In genomic region chr14:73610692-73611091, GRCh38 we compare ENCODE assay signal across 19 cellular contexts. TPM values are rescaled to one million over a fixed set of nuclear protein-coding genes. Genes with fewer than 3 reads are reported as not detected.
DNase-seq lines count a peak whose midpoint lies in the region; ATAC-seq, FAIRE-seq and TF ChIP-seq lines count a peak whose summit lies in the region.
"Had no signal": no experiment of that assay in that cellular context is flagged by ENCODE, and none has a peak within 500 bp of the region (broad histone marks: within the 10 kb centered on the region; RNA-seq: fewer than 3 reads in every experiment).

No MANE protein-coding gene starts in this region.

- no peak overlapping the region for H4K8ac ChIP-seq in IMR-90 (ENCODE audit: low read depth in 2 of 2, low read length in 2 of 2)

- TF ChIP-seq RAD21 in IMR-90 (IDR thresholded peaks at IDR 0.05; ENCODE audit: low read length) (no peak), HepG2 (CRISPR knock-in tag; IDR thresholded peaks at IDR 0.05) (no peak)

- H3K27me3 ChIP-seq in IMR-90 (ENCODE audit: control insufficient read depth, insufficient read depth, low read length) (no peaks in the 10 kb centered on the region; the same call in 1 of the 2 replicates), HepG2 (ENCODE audit: control insufficient read depth in 1 of 2, insufficient read depth in 2 of 2, low read length in 2 of 2) (no peaks in the 10 kb centered on the region), A673 (replicated peaks; ENCODE audit: insufficient read depth, low read depth, low read length, poor library complexity) (no peaks in the 10 kb centered on the region)
- H3K27me3 ChIP-seq: ovary had no signal

- BruUV-seq in IMR-90 (replicated peaks; lab: Mats Ljungman, UMichigan), result no TSS peak
- BruUV-seq in HepG2 (replicated peaks; lab: Mats Ljungman, UMichigan), result no TSS peak
- no TSS peak for BruUV-seq in A673 (replicated peaks; lab: Mats Ljungman, UMichigan)

- WGBS in IMR-90 (ENCODE audit: extremely low coverage in 2 of 2, insufficient read length in 1 of 2), 2 experiments, result no CpG with 5 or more reads among the region's 2 CpGs
- WGBS in HepG2 (ENCODE audit: low lambda C conversion rate), result 0% methylated on average over 2 of the region's 2 CpGs

- POLR2A ChIA-PET in IMR-90 (lab: Charles Lee; ENCODE audit: unreplicated experiment) (no interaction called here), HepG2 (lab: Yijun Ruan, JAX) (interaction anchor here (1.0 kb wide), 1 partner anchor 41 kb away, joined by 5 read pairs; the partner anchor contains the start of gene ACOT2), A673 (lab: Charles Lee; ENCODE audit: low non-redundant PET) (no interaction called here)

- TF ChIP-seq POLR2A in IMR-90 (IDR thresholded peaks at IDR 0.05; ENCODE audit: low read depth, low read length) (no peak), HepG2 (IDR thresholded peaks at IDR 0.05; ENCODE audit: insufficient read depth in 1 of 2, low read depth in 2 of 2, low read length in 2 of 2) (0 out of 4 replicates have a peak, but pooled peaks have one; percentile 31 to 39)

- H3K18ac ChIP-seq in IMR-90 (ENCODE audit: low read depth, low read length), result no peak overlapping the region

- no peaks in the 10 kb centered on the region for H4K20me1 ChIP-seq in IMR-90 (ENCODE audit: insufficient read depth, low read length)
- H4K20me1 ChIP-seq in HepG2 (ENCODE audit: insufficient read depth, low read length), result no peaks in the 10 kb centered on the region

- H3K9ac ChIP-seq in IMR-90 (ENCODE audit: low read depth, low read length) (no peak overlapping the region), HepG2 (ENCODE audit: insufficient read depth, low read depth, low read length) (no peak overlapping the region)

- no peak overlapping the region for H3K56ac ChIP-seq in IMR-90 (ENCODE audit: extremely low read depth, insufficient read depth, low read length)

- no peak overlapping the region for H2AK9ac ChIP-seq in IMR-90 (replicated peaks; ENCODE audit: low read depth, low read length, poor library complexity)

- no peak overlapping the region for H3K4ac ChIP-seq in IMR-90 (ENCODE audit: low read depth, low read length)

- no peaks in the 10 kb centered on the region for H3K9me1 ChIP-seq in IMR-90 (ENCODE audit: insufficient read depth, low read length)

- H3K23ac ChIP-seq in IMR-90 (ENCODE audit: low read depth, low read length), result no peak overlapping the region

- peak; percentile 66 for FAIRE-seq in HepG2 (lab: Jason Lieb, UNC)
- FAIRE-seq: GM12891, GM19239 had no signal

- H3K79me2 ChIP-seq in HepG2 (ENCODE audit: insufficient read depth, low read length), result no peaks in the 10 kb centered on the region

- H4K91ac ChIP-seq in IMR-90 (ENCODE audit: insufficient read depth, low read depth, low read length), result no peak overlapping the region

- H2AFZ ChIP-seq in IMR-90 (replicated peaks; ENCODE audit: low read length, poor library complexity), result no peak overlapping the region
- no peak overlapping the region for H2AFZ ChIP-seq in HepG2 (ENCODE audit: low read length)

- H3K27ac ChIP-seq in IMR-90 (ENCODE audit: insufficient read depth, low read length), result no peak overlapping the region
- H3K27ac ChIP-seq in cingulate gyrus (ENCODE audit: low read depth, low read length), result peak overlapping the region; percentile 15
- H3K27ac ChIP-seq in HepG2 (ENCODE audit: extremely low read length, insufficient read depth, low read length), result peak overlapping the region; percentile 34
- no peak overlapping the region for H3K27ac ChIP-seq in A673 (ENCODE audit: low read depth, low read length, poor library complexity, severe bottlenecking)
- H3K27ac ChIP-seq: lower lobe of right lung, ovary had no signal

- intact Hi-C loops in IMR-90 (cut with micrococcal nuclease), result loop anchor here (5.0 kb wide), 1 partner anchor 118 kb away; the partner anchor contains the start of gene RIOX1
- intact Hi-C loops in HepG2 (cut with micrococcal nuclease; ENCODE audit: unreplicated experiment), result no loop called here
- intact Hi-C loops in A673 (cut with micrococcal nuclease; ENCODE audit: unreplicated experiment), result no loop called here

- TF ChIP-seq EP300 in HepG2 (IDR thresholded peaks at IDR 0.05; ENCODE audit: low read depth in 2 of 2, low read length in 2 of 2) (peak in 1 of 2 experiments; percentile 88; a peak in 1 of 4 replicates), HepG2 (CRISPR knock-in tag; IDR thresholded peaks at IDR 0.05; ENCODE audit: borderline replicate concordance) (no peak)

- no peaks in the 10 kb centered on the region for H3K36me3 ChIP-seq in IMR-90 (ENCODE audit: control insufficient read depth, insufficient read depth, low read length)
- H3K36me3 ChIP-seq in HepG2 (replicated peaks in 1 of 2; ENCODE audit: control insufficient read depth in 1 of 2, insufficient read depth in 2 of 2, low read length in 2 of 2), result no peaks in the 10 kb centered on the region
- no peaks in the 10 kb centered on the region for H3K36me3 ChIP-seq in A673 (ENCODE audit: insufficient read depth, low read length, poor library complexity, severe bottlenecking)
- H3K36me3 ChIP-seq: lower lobe of right lung, ovary had no signal

- no peak overlapping the region for H2BK120ac ChIP-seq in IMR-90 (ENCODE audit: low read depth, low read length)

- TF ChIP-seq CTCF in IMR-90 (conservative IDR thresholded peaks at IDR 0.05; ENCODE audit: low read depth, low read length), result no peak
- no peak for TF ChIP-seq CTCF in HepG2 (CRISPR knock-in tag; IDR thresholded peaks at IDR 0.05)
- TF ChIP-seq CTCF in A673 (conservative IDR thresholded peaks at IDR 0.05; ENCODE audit: low read depth, low read length), result no peak

- H3K4me2 ChIP-seq in IMR-90 (ENCODE audit: low read depth, low read length) (no peak overlapping the region), HepG2 (ENCODE audit: low read depth, low read length) (peak overlapping the region; percentile 74)

- no peak overlapping the region for H3K14ac ChIP-seq in IMR-90 (replicated peaks; ENCODE audit: low read depth, low read length)

- H4K5ac ChIP-seq in IMR-90 (ENCODE audit: low read depth, low read length), result no peak overlapping the region

- no peaks in the 10 kb centered on the region for H3K4me1 ChIP-seq in IMR-90 (ENCODE audit: control insufficient read depth, insufficient read depth, low read length)
- peaks cover 47% of the 10 kb centered on the region for H3K4me1 ChIP-seq in HepG2 (ENCODE audit: insufficient read depth, low read length)
- no peaks in the 10 kb centered on the region for H3K4me1 ChIP-seq in A673 (ENCODE audit: insufficient read depth, low read length, poor library complexity, severe bottlenecking)

- H2BK15ac ChIP-seq in IMR-90 (ENCODE audit: low read depth, low read length), result no peak overlapping the region

- dilution Hi-C loops in IMR-90 (cut with HindIII; ENCODE audit: low sequenced_read_pairs, unreplicated experiment), result no loop called here

- H2AK5ac ChIP-seq in IMR-90 (ENCODE audit: low read depth, low read length), result no peak overlapping the region

- no peak overlapping the region for H2BK20ac ChIP-seq in IMR-90 (ENCODE audit: low read depth, low read length)

- in situ Hi-C loops in IMR-90 (cut with MboI; ENCODE audit: low sequenced_read_pairs) (no loop called here), HepG2 (cut with HindIII; ENCODE audit: extremely low pct_ligation_motif_present, low pct_unique_long_range_greater_than_20kb) (no loop called here)

- H3K4me3 ChIP-seq in IMR-90 (ENCODE audit: insufficient read depth, low read depth, low read length) (no peak overlapping the region), HepG2 (replicated peaks in 1 of 3; ENCODE audit: insufficient read depth in 1 of 3, low read depth in 2 of 3, low read length in 3 of 3) (no peak overlapping the region), A673 (ENCODE audit: low read depth, low read length, poor library complexity, severe bottlenecking) (no peak overlapping the region)
- H3K4me3 ChIP-seq: lower lobe of right lung, ovary had no signal

- no peak overlapping the region for H2BK5ac ChIP-seq in IMR-90 (ENCODE audit: low read depth, low read length, poor library complexity, severe bottlenecking)

- no peaks in the 10 kb centered on the region; the same call in 1 of the 2 replicates for H3K9me3 ChIP-seq in IMR-90 (ENCODE audit: control insufficient read depth, insufficient read depth, low read length)
- no peaks in the 10 kb centered on the region for H3K9me3 ChIP-seq in HepG2 (ENCODE audit: low read length)
- H3K9me3 ChIP-seq in A673 (ENCODE audit: low read depth, low read length, poor library complexity, severe bottlenecking), result no peaks in the 10 kb centered on the region
- H3K9me3 ChIP-seq: lower lobe of right lung, ovary had no signal

- CTCF ChIA-PET in IMR-90 (lab: Yijun Ruan, JAX), result interaction anchor here (0.5 kb wide), 1 partner anchor 246 kb away, joined by 3 read pairs; no protein-coding TSS in a partner anchor
- CTCF ChIA-PET in HepG2 (lab: Yijun Ruan, JAX; ENCODE audit: low intra/inter-chr PET ratio, low total read pairs), result no interaction called here
- CTCF ChIA-PET in A673 (lab: Charles Lee), result no interaction called here

- peak; percentile 26 for DNase-seq in Ammon's horn (ENCODE audit: low spot score)
- DNase-seq in IMR-90, result peak; percentile 22
- peak; percentile 90 for DNase-seq in HepG2 (ENCODE audit: low spot score)
- DNase-seq in RPMI8226, result no peak
- no peak for DNase-seq in A673 (ENCODE audit: low spot score)
- DNase-seq in NOMO-1 (lab: John Stamatoyannopoulos, UW; ENCODE audit: unreplicated experiment in 2 of 2), result no peak
- DNase-seq: activated CD4-positive, CD25-positive, alpha-beta regulatory T cell; activated naive CD8-positive, alpha-beta T cell treated with anti-CD3 and anti-CD28 coated beads, Interleukin-2, amount 10 ng/mL, durations not matched to agents 7 days and 5 days; effector CD8-positive, alpha-beta T cell; H9; lower lobe of right lung; NCI-H1092; NCI-H526 treated with DMSO at 0.1 percent for 48 hours; ovary had no signal

- H3K79me1 ChIP-seq in IMR-90 (ENCODE audit: low read depth in 1 of 2, low read length in 2 of 2), result no peaks in the 10 kb centered on the region

- ATAC-seq in IMR-90 (ENCODE audit: low read depth) (no peak), HepG2 (peak; percentile 60), GM18498 (IDR thresholded peaks at IDR 0.05; ENCODE audit: unreplicated experiment) (no peak)
- ATAC-seq: lower lobe of right lung had no signal

RNA-seq across cellular contexts. Expression of gene ACOT6, which starts 1.6 kb away (rescaled TPM):
- not detected in 2 replicates for total RNA-seq in IMR-90 (2012; rRNA removed)
- polyA plus RNA-seq in IMR-90 (2012; rRNA removed), result not detected in 2 replicates
- polyA plus RNA-seq in IMR-90 (2012; cell fraction: cytosol; rRNA removed), result not detected in 2 replicates
- polyA plus RNA-seq in IMR-90 (2012; cell fraction: nucleus; rRNA removed; ENCODE audit: low replicate concordance), result not detected in 2 replicates
- total RNA-seq in HepG2 (2016; rRNA removed; fragmentation: Illumina TruSeq; extraction: Trizol), result 0.27 TPM in 1 of 2 replicates, not detected in the other
- total RNA-seq in HepG2 (2016; cell fraction: cytosol; rRNA removed; fragmentation: Illumina TruSeq; extraction: Trizol; ENCODE audit: low read depth), result 0.20 TPM in 1 of 2 replicates, not detected in the other
- 0.19 TPM in 2 replicates for total RNA-seq in HepG2 (2016; cell fraction: insoluble cytoplasmic fraction; rRNA removed; fragmentation: Illumina TruSeq; extraction: Trizol)
- 0.21 and 0.31 TPM in 2 replicates for total RNA-seq in HepG2 (2016; cell fraction: membrane; rRNA removed; fragmentation: Illumina TruSeq; extraction: Trizol)
- total RNA-seq in HepG2 (2016; cell fraction: nucleus; rRNA removed; fragmentation: Illumina TruSeq; extraction: Trizol), result not detected in 2 replicates
- polyA plus RNA-seq in HepG2 (2011; rRNA removed), result 0.15 and 0.24 TPM in 2 replicates
- 0.05 and 0.21 TPM in 2 replicates for polyA plus RNA-seq in HepG2 (2011; cell fraction: cytosol; rRNA removed)
- polyA plus RNA-seq in HepG2 (2011; cell fraction: nucleus; rRNA removed), result not detected in 2 replicates
- not detected in 2 replicates for polyA plus RNA-seq in HepG2 (2012)
- 0.10 TPM in 1 of 2 replicates, not detected in the other for polyA plus RNA-seq in HepG2 (2016; cell fraction: cytosol; fragmentation: Illumina TruSeq; extraction: Trizol; ENCODE audit: low read depth)
- polyA plus RNA-seq in HepG2 (2016; cell fraction: insoluble cytoplasmic fraction; fragmentation: Illumina TruSeq; extraction: Trizol; ENCODE audit: low read depth), result not detected in 2 replicates
- 0.32 and 0.34 TPM in 2 replicates for polyA plus RNA-seq in HepG2 (2016; cell fraction: membrane; fragmentation: Illumina TruSeq; extraction: Trizol; ENCODE audit: low read depth)
- polyA plus RNA-seq in HepG2 (2016; cell fraction: nucleus; fragmentation: Illumina TruSeq; extraction: Trizol; ENCODE audit: insufficient read depth, low read depth), result not detected in 2 replicates
- 0.12 and 0.28 TPM in 2 replicates for polyA minus RNA-seq in HepG2 (2011; rRNA and poly(A)+ RNA removed; ENCODE audit: low replicate concordance)
- 0.70 TPM in 1 of 2 replicates, not detected in the other for polyA minus RNA-seq in HepG2 (2011; cell fraction: cytosol; rRNA and poly(A)+ RNA removed)
- polyA minus RNA-seq in HepG2 (2011; cell fraction: nucleus; rRNA and poly(A)+ RNA removed), result 0.50 TPM in 1 of 2 replicates, not detected in the other
- total RNA-seq in A673 (2021), result not detected in 2 replicates
- total RNA-seq: activated naive CD8-positive, alpha-beta T cell treated with anti-CD3 and anti-CD28 coated beads, Interleukin-2, amount 10 ng/mL, durations not matched to agents 7 days and 5 days; H9; lower lobe of right lung; ovary; urinary bladder had no signal
- polyA plus RNA-seq: urinary bladder had no signal

RNA-seq across cellular contexts. Expression of gene ACOT4, which starts 19.0 kb away (rescaled TPM):
- 0.28 and 0.54 TPM in 2 replicates for total RNA-seq in IMR-90 (2012; rRNA removed)
- 0.22 and 0.34 TPM in 2 replicates for polyA plus RNA-seq in IMR-90 (2012; rRNA removed)
- 0.25 and 0.31 TPM in 2 replicates for polyA plus RNA-seq in IMR-90 (2012; cell fraction: cytosol; rRNA removed)
- 0.05 and 0.08 TPM in 2 replicates for polyA plus RNA-seq in IMR-90 (2012; cell fraction: nucleus; rRNA removed; ENCODE audit: low replicate concordance)
- 0.04 TPM in 1 of 2 replicates, not detected in the other for total RNA-seq in HepG2 (2016; rRNA removed; fragmentation: Illumina TruSeq; extraction: Trizol)
- not detected in 2 replicates for total RNA-seq in HepG2 (2016; cell fraction: cytosol; rRNA removed; fragmentation: Illumina TruSeq; extraction: Trizol; ENCODE audit: low read depth)
- total RNA-seq in HepG2 (2016; cell fraction: insoluble cytoplasmic fraction; rRNA removed; fragmentation: Illumina TruSeq; extraction: Trizol), result 0.04 TPM in 1 of 2 replicates, not detected in the other
- total RNA-seq in HepG2 (2016; cell fraction: membrane; rRNA removed; fragmentation: Illumina TruSeq; extraction: Trizol), result not detected in 2 replicates
- total RNA-seq in HepG2 (2016; cell fraction: nucleus; rRNA removed; fragmentation: Illumina TruSeq; extraction: Trizol), result not detected in 2 replicates
- 0.05 TPM in 1 of 2 replicates, not detected in the other for polyA plus RNA-seq in HepG2 (2011; rRNA removed)
- polyA plus RNA-seq in HepG2 (2011; cell fraction: cytosol; rRNA removed), result 0.03 and 0.05 TPM in 2 replicates
- 0.16 TPM in 1 of 2 replicates, not detected in the other for polyA plus RNA-seq in HepG2 (2011; cell fraction: nucleus; rRNA removed)
- 0.07 and 0.08 TPM in 2 replicates for polyA plus RNA-seq in HepG2 (2012)
- polyA plus RNA-seq in HepG2 (2016; cell fraction: cytosol; fragmentation: Illumina TruSeq; extraction: Trizol; ENCODE audit: low read depth), result not detected in 2 replicates
- polyA plus RNA-seq in HepG2 (2016; cell fraction: insoluble cytoplasmic fraction; fragmentation: Illumina TruSeq; extraction: Trizol; ENCODE audit: low read depth), result not detected in 2 replicates
- 0.07 TPM in 1 of 2 replicates, not detected in the other for polyA plus RNA-seq in HepG2 (2016; cell fraction: membrane; fragmentation: Illumina TruSeq; extraction: Trizol; ENCODE audit: low read depth)
- polyA plus RNA-seq in HepG2 (2016; cell fraction: nucleus; fragmentation: Illumina TruSeq; extraction: Trizol; ENCODE audit: insufficient read depth, low read depth), result not detected in 2 replicates
- polyA minus RNA-seq in HepG2 (2011; rRNA and poly(A)+ RNA removed; ENCODE audit: low replicate concordance), result 0.26 TPM in 1 of 2 replicates, not detected in the other
- not detected in 2 replicates for polyA minus RNA-seq in HepG2 (2011; cell fraction: cytosol; rRNA and poly(A)+ RNA removed)
- polyA minus RNA-seq in HepG2 (2011; cell fraction: nucleus; rRNA and poly(A)+ RNA removed), result not detected in 2 replicates
- total RNA-seq in A673 (2021), result 0.28 and 0.37 TPM in 2 replicates

RNA-seq across cellular contexts. Expression of gene DNAL1, which starts 34.1 kb away (rescaled TPM):
- total RNA-seq in IMR-90 (2012; rRNA removed) (5.4 and 9.7 TPM in 2 replicates), HepG2 (2016; rRNA removed; fragmentation: Illumina TruSeq; extraction: Trizol) (13.3 and 13.5 TPM in 2 replicates), A673 (2021) (25.5 and 28.1 TPM in 2 replicates)
- polyA plus RNA-seq in IMR-90 (2012; rRNA removed) (3.2 and 4.5 TPM in 2 replicates), HepG2 (2011; rRNA removed) (0.84 and 1.4 TPM in 2 replicates)
- 0.31 and 1.9 TPM in 2 replicates for polyA plus RNA-seq in IMR-90 (2012; cell fraction: cytosol; rRNA removed)
- 0.46 and 2.6 TPM in 2 replicates for polyA plus RNA-seq in IMR-90 (2012; cell fraction: nucleus; rRNA removed; ENCODE audit: low replicate concordance)
- total RNA-seq in HepG2 (2016; cell fraction: cytosol; rRNA removed; fragmentation: Illumina TruSeq; extraction: Trizol; ENCODE audit: low read depth), result 9.9 and 11.6 TPM in 2 replicates
- total RNA-seq in HepG2 (2016; cell fraction: insoluble cytoplasmic fraction; rRNA removed; fragmentation: Illumina TruSeq; extraction: Trizol), result 8.1 and 12.8 TPM in 2 replicates
- total RNA-seq in HepG2 (2016; cell fraction: membrane; rRNA removed; fragmentation: Illumina TruSeq; extraction: Trizol), result 5.7 and 7.0 TPM in 2 replicates
- total RNA-seq in HepG2 (2016; cell fraction: nucleus; rRNA removed; fragmentation: Illumina TruSeq; extraction: Trizol), result 4.1 and 4.2 TPM in 2 replicates
- polyA plus RNA-seq in HepG2 (2011; cell fraction: cytosol; rRNA removed), result 0.39 and 1.00 TPM in 2 replicates
- 1.2 and 1.3 TPM in 2 replicates for polyA plus RNA-seq in HepG2 (2011; cell fraction: nucleus; rRNA removed)
- 1.6 and 2.2 TPM in 2 replicates for polyA plus RNA-seq in HepG2 (2012)
- 4.1 and 4.3 TPM in 2 replicates for polyA plus RNA-seq in HepG2 (2016; cell fraction: cytosol; fragmentation: Illumina TruSeq; extraction: Trizol; ENCODE audit: low read depth)
- polyA plus RNA-seq in HepG2 (2016; cell fraction: insoluble cytoplasmic fraction; fragmentation: Illumina TruSeq; extraction: Trizol; ENCODE audit: low read depth), result 7.8 and 8.3 TPM in 2 replicates
- 2.7 and 3.2 TPM in 2 replicates for polyA plus RNA-seq in HepG2 (2016; cell fraction: membrane; fragmentation: Illumina TruSeq; extraction: Trizol; ENCODE audit: low read depth)
- 4.2 and 6.6 TPM in 2 replicates for polyA plus RNA-seq in HepG2 (2016; cell fraction: nucleus; fragmentation: Illumina TruSeq; extraction: Trizol; ENCODE audit: insufficient read depth, low read depth)
- 0.48 and 1.7 TPM in 2 replicates for polyA minus RNA-seq in HepG2 (2011; rRNA and poly(A)+ RNA removed; ENCODE audit: low replicate concordance)
- 1.8 and 2.4 TPM in 2 replicates for polyA minus RNA-seq in HepG2 (2011; cell fraction: cytosol; rRNA and poly(A)+ RNA removed)
- 1.4 and 1.9 TPM in 2 replicates for polyA minus RNA-seq in HepG2 (2011; cell fraction: nucleus; rRNA and poly(A)+ RNA removed)

RNA-seq across cellular contexts. Expression of gene ACOT2, which starts 41.7 kb away (rescaled TPM):
- total RNA-seq in IMR-90 (2012; rRNA removed), result 19.7 and 24.7 TPM in 2 replicates
- 33.1 and 34.9 TPM in 2 replicates for polyA plus RNA-seq in IMR-90 (2012; rRNA removed)
- 40.0 and 49.8 TPM in 2 replicates for polyA plus RNA-seq in IMR-90 (2012; cell fraction: cytosol; rRNA removed)
- 26.4 and 34.4 TPM in 2 replicates for polyA plus RNA-seq in IMR-90 (2012; cell fraction: nucleus; rRNA removed; ENCODE audit: low replicate concordance)
- 110 and 124 TPM in 2 replicates for total RNA-seq in HepG2 (2016; rRNA removed; fragmentation: Illumina TruSeq; extraction: Trizol)
- total RNA-seq in HepG2 (2016; cell fraction: cytosol; rRNA removed; fragmentation: Illumina TruSeq; extraction: Trizol; ENCODE audit: low read depth), result 14.7 and 17.6 TPM in 2 replicates
- total RNA-seq in HepG2 (2016; cell fraction: insoluble cytoplasmic fraction; rRNA removed; fragmentation: Illumina TruSeq; extraction: Trizol), result 109 and 116 TPM in 2 replicates
- 22.3 and 24.6 TPM in 2 replicates for total RNA-seq in HepG2 (2016; cell fraction: membrane; rRNA removed; fragmentation: Illumina TruSeq; extraction: Trizol)
- 40.8 and 48.3 TPM in 2 replicates for total RNA-seq in HepG2 (2016; cell fraction: nucleus; rRNA removed; fragmentation: Illumina TruSeq; extraction: Trizol)
- polyA plus RNA-seq in HepG2 (2011; rRNA removed), result 60.0 and 71.6 TPM in 2 replicates
- polyA plus RNA-seq in HepG2 (2011; cell fraction: cytosol; rRNA removed), result 93.9 and 113 TPM in 2 replicates
- polyA plus RNA-seq in HepG2 (2011; cell fraction: nucleus; rRNA removed), result 64.7 and 68.1 TPM in 2 replicates
- 59.4 and 64.3 TPM in 2 replicates for polyA plus RNA-seq in HepG2 (2012)
- polyA plus RNA-seq in HepG2 (2016; cell fraction: cytosol; fragmentation: Illumina TruSeq; extraction: Trizol; ENCODE audit: low read depth), result 14.7 and 14.8 TPM in 2 replicates
- polyA plus RNA-seq in HepG2 (2016; cell fraction: insoluble cytoplasmic fraction; fragmentation: Illumina TruSeq; extraction: Trizol; ENCODE audit: low read depth), result 89.8 and 98.1 TPM in 2 replicates
- polyA plus RNA-seq in HepG2 (2016; cell fraction: membrane; fragmentation: Illumina TruSeq; extraction: Trizol; ENCODE audit: low read depth), result 16.3 and 17.4 TPM in 2 replicates
- 58.3 and 63.3 TPM in 2 replicates for polyA plus RNA-seq in HepG2 (2016; cell fraction: nucleus; fragmentation: Illumina TruSeq; extraction: Trizol; ENCODE audit: insufficient read depth, low read depth)
- 20.5 and 68.0 TPM in 2 replicates for polyA minus RNA-seq in HepG2 (2011; rRNA and poly(A)+ RNA removed; ENCODE audit: low replicate concordance)
- 34.6 and 41.1 TPM in 2 replicates for polyA minus RNA-seq in HepG2 (2011; cell fraction: cytosol; rRNA and poly(A)+ RNA removed)
- polyA minus RNA-seq in HepG2 (2011; cell fraction: nucleus; rRNA and poly(A)+ RNA removed), result 26.5 and 28.0 TPM in 2 replicates
- total RNA-seq in A673 (2021), result 34.2 and 47.7 TPM in 2 replicates

RNA-seq across cellular contexts. Expression of gene HEATR4, which starts 51.9 kb away (rescaled TPM):
- total RNA-seq in IMR-90 (2012; rRNA removed) (not detected in 2 replicates), HepG2 (2016; rRNA removed; fragmentation: Illumina TruSeq; extraction: Trizol) (0.22 TPM in 1 of 2 replicates, not detected in the other), A673 (2021) (not detected in 2 replicates)
- polyA plus RNA-seq in IMR-90 (2012; rRNA removed) (not detected in 2 replicates), HepG2 (2011; rRNA removed) (0.08 TPM in 1 of 2 replicates, not detected in the other)
- polyA plus RNA-seq in IMR-90 (2012; cell fraction: cytosol; rRNA removed), result not detected in 2 replicates
- polyA plus RNA-seq in IMR-90 (2012; cell fraction: nucleus; rRNA removed; ENCODE audit: low replicate concordance), result 0.02 TPM in 1 of 2 replicates, not detected in the other
- 0.09 TPM in 1 of 2 replicates, not detected in the other for total RNA-seq in HepG2 (2016; cell fraction: cytosol; rRNA removed; fragmentation: Illumina TruSeq; extraction: Trizol; ENCODE audit: low read depth)
- total RNA-seq in HepG2 (2016; cell fraction: insoluble cytoplasmic fraction; rRNA removed; fragmentation: Illumina TruSeq; extraction: Trizol), result 0.04 and 0.17 TPM in 2 replicates
- 0.06 TPM in 1 of 2 replicates, not detected in the other for total RNA-seq in HepG2 (2016; cell fraction: membrane; rRNA removed; fragmentation: Illumina TruSeq; extraction: Trizol)
- 0.40 TPM in 1 of 2 replicates, not detected in the other for total RNA-seq in HepG2 (2016; cell fraction: nucleus; rRNA removed; fragmentation: Illumina TruSeq; extraction: Trizol)
- 0.01 TPM in 2 replicates for polyA plus RNA-seq in HepG2 (2011; cell fraction: cytosol; rRNA removed)
- polyA plus RNA-seq in HepG2 (2011; cell fraction: nucleus; rRNA removed), result 0.14 and 0.17 TPM in 2 replicates
- polyA plus RNA-seq in HepG2 (2012), result 1.6 and 1.9 TPM in 2 replicates
- polyA plus RNA-seq in HepG2 (2016; cell fraction: cytosol; fragmentation: Illumina TruSeq; extraction: Trizol; ENCODE audit: low read depth), result not detected in 2 replicates
- not detected in 2 replicates for polyA plus RNA-seq in HepG2 (2016; cell fraction: insoluble cytoplasmic fraction; fragmentation: Illumina TruSeq; extraction: Trizol; ENCODE audit: low read depth)
- not detected in 2 replicates for polyA plus RNA-seq in HepG2 (2016; cell fraction: membrane; fragmentation: Illumina TruSeq; extraction: Trizol; ENCODE audit: low read depth)
- polyA plus RNA-seq in HepG2 (2016; cell fraction: nucleus; fragmentation: Illumina TruSeq; extraction: Trizol; ENCODE audit: insufficient read depth, low read depth), result 0.25 TPM in 1 of 2 replicates, not detected in the other
- 0.20 and 0.58 TPM in 2 replicates for polyA minus RNA-seq in HepG2 (2011; rRNA and poly(A)+ RNA removed; ENCODE audit: low replicate concordance)
- not detected in 2 replicates for polyA minus RNA-seq in HepG2 (2011; cell fraction: cytosol; rRNA and poly(A)+ RNA removed)
- 1.1 and 1.2 TPM in 2 replicates for polyA minus RNA-seq in HepG2 (2011; cell fraction: nucleus; rRNA and poly(A)+ RNA removed)
- total RNA-seq: activated naive CD8-positive, alpha-beta T cell treated with anti-CD3 and anti-CD28 coated beads, Interleukin-2, amount 10 ng/mL, durations not matched to agents 7 days and 5 days had no signal

Comparison
In these comparisons a context has a peak if more than half of its experiments do, and no peak if none do; other contexts are left out.
1. DNase-seq: peak in Ammon's horn (single experiment), IMR-90 (single experiment) and HepG2 (single experiment); none in RPMI8226 (single experiment), A673 (single experiment) and NOMO-1 (0 of 2).
2. H3K27ac ChIP-seq: peak in cingulate gyrus (single experiment) and HepG2 (single experiment); none in IMR-90 (single experiment) and A673 (single experiment).